In the genomic region with DNA sequence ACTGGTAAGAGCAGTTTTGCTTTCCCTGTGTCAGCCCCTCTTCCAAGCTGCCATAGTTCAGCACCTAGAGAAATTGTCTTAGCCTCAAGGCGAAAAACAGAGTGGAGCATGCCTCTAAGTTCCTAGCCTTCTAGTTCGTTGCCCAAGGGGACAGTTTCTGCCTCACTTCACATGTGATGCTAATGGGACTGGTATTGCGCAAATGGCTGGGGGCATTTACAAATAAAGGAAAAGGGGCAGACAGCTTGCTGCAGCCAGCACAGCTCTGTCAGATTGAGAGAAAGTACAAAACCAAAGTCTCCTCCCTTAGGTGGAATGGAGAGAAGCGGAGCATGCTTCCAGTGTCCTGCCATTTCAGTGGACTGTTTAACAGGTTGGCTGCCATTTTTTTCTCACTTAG, we compare ENCODE assay signal across 22 cellular contexts.
"Had no signal": no experiment of that assay in that cellular context is flagged by ENCODE, and none has a peak within 500 bp of the region (broad histone marks: within the 10 kb centered on the region; RNA-seq: fewer than 3 reads in every experiment).

No MANE protein-coding gene starts in this region.

- DNase-seq: activated B cell treated with CpG ODN at 0.5 μM for 24 hours; activated CD4-positive, alpha-beta T cell treated with anti-CD3 and anti-CD28 coated beads for 1 hour; activated CD4-positive, alpha-beta T cell treated with anti-CD3 and anti-CD28 coated beads, Interleukin-2, amount 10 ng/mL, durations not matched to agents 24 days and 14 days; activated CD4-positive, alpha-beta T cell treated with anti-CD3 and anti-CD28 coated beads, Interleukin-2, amount 50 U/mL, for 48 hours; activated CD8-positive, alpha-beta memory T cell treated with anti-CD3 and anti-CD28 coated beads, Interleukin-2, amount 10 ng/mL, durations not matched to agents 7 days and 5 days; activated effector memory CD4-positive, alpha-beta T cell treated with Interleukin-2 at 50 U/mL for 16 hours; activated naive CD4-positive, alpha-beta T cell; activated naive CD8-positive, alpha-beta T cell treated with anti-CD3 and anti-CD28 coated beads, Interleukin-2, amount 50 U/mL, for 24 hours; activated T-cell treated with anti-CD3 and anti-CD28 coated beads, Interleukin-2, amount 50 U/mL, for 24 hours; amniotic stem cell; NCI-H1105 treated with DMSO at 0.1 percent for 48 hours; NCI-H1436 treated with DMSO at 0.1 percent for 48 hours; NCI-H187; NCI-H2081; NCI-H510A treated with DMSO at 0.1 percent for 48 hours; PC-3; SHP77 treated with DMSO at 0.1 percent for 48 hours; T-helper 17 cell; T-helper 9 cell had no signal

- FAIRE-seq: astrocyte, RCC 7860 had no signal

- ATAC-seq: activated CD8-positive, alpha-beta memory T cell treated with anti-CD3 and anti-CD28 coated beads, Interleukin-2, amount 10 ng/mL, durations not matched to agents 7 days and 5 days; activated naive CD4-positive, alpha-beta T cell treated with anti-CD3 and anti-CD28 coated beads, Interleukin-2, amount 50 U/mL, for 72 hours; activated naive CD8-positive, alpha-beta T cell treated with anti-CD3 and anti-CD28 coated beads, Interleukin-2, amount 50 U/mL, for 24 hours; PC-3; T-helper 17 cell had no signal
